8 cellular contexts compared by ENCODE assay signal in the genomic region with DNA sequence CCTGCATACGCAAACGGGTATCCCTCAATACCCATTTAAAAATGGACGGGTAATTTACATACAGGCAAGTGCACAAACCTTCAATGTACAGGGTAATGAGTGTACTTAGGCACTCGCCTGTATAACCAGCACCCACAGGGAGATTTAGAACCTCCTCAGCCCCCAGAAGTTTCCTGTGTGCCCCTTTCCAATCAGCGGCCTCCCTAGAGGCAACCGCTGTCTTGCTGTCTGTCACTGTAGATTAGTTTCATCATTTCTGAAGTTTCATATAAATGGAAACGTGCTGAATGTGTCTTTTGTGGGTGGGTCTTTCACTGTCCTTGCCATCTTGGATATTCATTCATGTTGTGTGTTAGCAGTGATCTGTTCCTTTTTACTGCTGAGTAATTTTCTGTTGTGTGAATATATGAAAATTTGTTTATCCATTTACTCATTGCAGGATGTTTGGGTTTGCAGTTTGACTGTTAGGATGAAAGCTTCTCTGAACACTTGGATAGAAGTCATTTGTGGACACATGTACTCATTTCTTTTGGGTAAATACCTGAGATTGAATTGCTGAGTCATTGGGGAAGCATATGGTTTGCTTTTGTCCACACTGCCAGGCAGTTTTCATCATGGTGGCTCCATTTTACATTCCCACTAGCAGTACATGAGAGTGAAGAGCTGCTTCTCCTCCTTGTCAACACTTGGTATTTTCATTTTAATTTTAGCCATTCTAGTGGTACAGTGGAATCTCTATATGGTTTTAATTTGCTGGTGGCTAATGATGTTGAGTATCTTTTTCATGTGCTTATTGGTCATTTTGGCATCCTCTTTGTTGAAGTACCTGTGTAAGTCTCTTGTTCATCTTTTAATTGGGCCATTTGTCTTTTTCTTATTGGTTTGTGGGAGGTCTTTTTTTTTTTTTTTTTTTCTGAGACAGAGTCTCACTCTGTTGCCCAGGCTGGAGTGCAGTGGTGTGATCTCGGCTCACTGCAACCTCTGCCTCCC. TPM values are rescaled to one million over a fixed set of nuclear protein-coding genes. Genes with fewer than 3 reads are reported as not detected.
DNase-seq lines count a peak whose midpoint lies in the region; ATAC-seq and TF ChIP-seq lines count a peak whose summit lies in the region.

No MANE protein-coding gene starts in this region.

- H3K27me3 ChIP-seq in A673 (replicated peaks; ENCODE audit: insufficient read depth, low read depth, low read length, poor library complexity) (no peaks in the 10 kb centered on the region), spleen (replicated peaks in 1 of 7) (no peaks in the 10 kb centered on the region)

- CTCF ChIA-PET in activated CD4-positive, alpha-beta T cell treated with anti-CD3 and anti-CD28 coated beads for 36 hours (lab: Charles Lee) = interaction anchor here (0.7 to 2.9 kb wide), 2 partner anchors 10 to 39 kb away, joined by 3 to 13 read pairs; no protein-coding TSS in a partner anchor
- CTCF ChIA-PET in activated B cell treated with CpG ODN at 0.5 μM for 24 hours (lab: Charles Lee) = interaction anchor here (0.6 to 3.2 kb wide), 3 partner anchors 10 to 100 kb away, joined by 3 to 10 read pairs (median 10); no protein-coding TSS in a partner anchor
- CTCF ChIA-PET in A673 (lab: Charles Lee) = no interaction called here

- 63 to 73% (median 69%) methylated on average over 7 to 8 of the region's 8 CpGs for WGBS in spleen, 5 donors

- intact Hi-C loops in activated CD4-positive, alpha-beta T cell treated with anti-CD3 and anti-CD28 coated beads for 36 hours (cut with DNase I, micrococcal nuclease) = loop anchor here (1.0 to 2.0 kb wide), 6 partner anchors 13 to 197 kb away; partner anchors contain the start of gene TENT4B (in 1 of the 2)
- intact Hi-C loops in activated B cell treated with CpG ODN at 0.5 μM for 24 hours (cut with micrococcal nuclease) = loop anchor here (2.0 kb wide), 1 partner anchor 63 kb away; no protein-coding TSS in a partner anchor
- intact Hi-C loops in A673 (cut with micrococcal nuclease; ENCODE audit: unreplicated experiment) = no loop called here
- intact Hi-C loops in spleen (cut with DNase I; ENCODE audit: low total_unique reads) = no loop called here

- H3K9me3 Mint-ChIP-seq in activated CD4-positive, alpha-beta T cell treated with anti-CD3 and anti-CD28 coated beads for 36 hours (ENCODE audit: low read depth) = peaks cover 2% of the 10 kb centered on the region
- no peaks in the 10 kb centered on the region for H3K9me3 Mint-ChIP-seq in activated B cell treated with CpG ODN at 0.5 μM for 24 hours
- H3K9me3 Mint-ChIP-seq in naive thymus-derived CD8-positive, alpha-beta T cell = no peaks in the 10 kb centered on the region

- peak overlapping the region; percentile 77 for H3K27ac Mint-ChIP-seq in activated CD4-positive, alpha-beta T cell treated with anti-CD3 and anti-CD28 coated beads for 36 hours
- peak overlapping the region; percentile 68 for H3K27ac Mint-ChIP-seq in activated B cell treated with CpG ODN at 0.5 μM for 24 hours
- peak overlapping the region in 9 of 10 donors; percentile 22 to 97 (median 71) for H3K27ac Mint-ChIP-seq in naive thymus-derived CD8-positive, alpha-beta T cell

- H3K9me3 ChIP-seq in A673 (ENCODE audit: low read depth, low read length, poor library complexity, severe bottlenecking) (no peaks in the 10 kb centered on the region), spleen (no peaks in the 10 kb centered on the region)

- POLR2A ChIA-PET in activated CD4-positive, alpha-beta T cell treated with anti-CD3 and anti-CD28 coated beads for 36 hours (lab: Charles Lee) = interaction anchor here (1.0 to 1.7 kb wide), 2 partner anchors 10 to 63 kb away, joined by 3 to 11 read pairs; no protein-coding TSS in a partner anchor
- POLR2A ChIA-PET in activated B cell treated with CpG ODN at 0.5 μM for 24 hours (lab: Charles Lee) (interaction anchor here (14.8 kb wide), 1 partner anchor 16 kb away, joined by 244 read pairs; no protein-coding TSS in a partner anchor), A673 (lab: Charles Lee; ENCODE audit: low non-redundant PET) (no interaction called here)
- POLR2A ChIA-PET in naive thymus-derived CD8-positive, alpha-beta T cell (lab: Charles Lee) = interaction anchor here (2.3 to 15.0 kb wide), 3 partner anchors 11 to 63 kb away, joined by 7 to 238 read pairs (median 31); no protein-coding TSS in a partner anchor

- TF ChIP-seq POLR2A in spleen (IDR thresholded peaks at IDR 0.05) = no peak

- H3K4me1 Mint-ChIP-seq in activated CD4-positive, alpha-beta T cell treated with anti-CD3 and anti-CD28 coated beads for 36 hours = peaks cover 50% of the 10 kb centered on the region
- H3K4me1 Mint-ChIP-seq in activated B cell treated with CpG ODN at 0.5 μM for 24 hours = peaks cover 59% of the 10 kb centered on the region
- peaks cover 44 to 97% (median 75%) of the 10 kb centered on the region in 4 donors for H3K4me1 Mint-ChIP-seq in naive thymus-derived CD8-positive, alpha-beta T cell

- no peak overlapping the region for H3K4me3 ChIP-seq in A673 (ENCODE audit: low read depth, low read length, poor library complexity, severe bottlenecking)
- H3K4me3 ChIP-seq in spleen = no peak overlapping the region

- no peak overlapping the region for H3K27ac ChIP-seq in A673 (ENCODE audit: low read depth, low read length, poor library complexity, severe bottlenecking)
- H3K27ac ChIP-seq in spleen = no peak overlapping the region

- DNase-seq in activated CD4-positive, alpha-beta T cell treated with anti-CD3 and anti-CD28 coated beads for 36 hours = peak; percentile 63
- DNase-seq in activated CD4-positive, alpha-beta T cell treated with anti-CD3 and anti-CD28 coated beads for 4 hours = no peak
- DNase-seq in activated B cell treated with CpG ODN at 0.5 μM for 24 hours = no peak
- no peak for DNase-seq in naive thymus-derived CD8-positive, alpha-beta T cell
- no peak for DNase-seq in foreskin melanocyte
- no peak for DNase-seq in A673 (ENCODE audit: low spot score)
- DNase-seq in spleen = no peak

- peaks cover 2% of the 10 kb centered on the region for H3K27me3 Mint-ChIP-seq in activated CD4-positive, alpha-beta T cell treated with anti-CD3 and anti-CD28 coated beads for 36 hours
- H3K27me3 Mint-ChIP-seq in activated B cell treated with CpG ODN at 0.5 μM for 24 hours = peaks cover 3% of the 10 kb centered on the region
- no peaks in the 10 kb centered on the region for H3K27me3 Mint-ChIP-seq in naive thymus-derived CD8-positive, alpha-beta T cell

- peak; percentile 44 for ATAC-seq in activated CD4-positive, alpha-beta T cell treated with anti-CD3 and anti-CD28 coated beads for 36 hours
- ATAC-seq in HG02840 (IDR thresholded peaks at IDR 0.05; ENCODE audit: low FRiP score, unreplicated experiment) (peak; percentile 42), activated B cell treated with CpG ODN at 0.5 μM for 24 hours (ENCODE audit: low read depth) (no peak)
- ATAC-seq in naive thymus-derived CD8-positive, alpha-beta T cell = peak in 1 of 2 donors; percentile 24

- H3K4me1 ChIP-seq in A673 (ENCODE audit: insufficient read depth, low read length, poor library complexity, severe bottlenecking) (peaks cover 31% of the 10 kb centered on the region), spleen (peaks cover 37 to 77% (median 55%) of the 10 kb centered on the region in 6 donors)

- H3K4me3 Mint-ChIP-seq in activated CD4-positive, alpha-beta T cell treated with anti-CD3 and anti-CD28 coated beads for 36 hours = no peak overlapping the region
- H3K4me3 Mint-ChIP-seq in activated B cell treated with CpG ODN at 0.5 μM for 24 hours = no peak overlapping the region
- H3K4me3 Mint-ChIP-seq in naive thymus-derived CD8-positive, alpha-beta T cell = peak overlapping the region in 6 of 10 donors; percentile 21 to 34 (median 28)

- H3K36me3 Mint-ChIP-seq in activated CD4-positive, alpha-beta T cell treated with anti-CD3 and anti-CD28 coated beads for 36 hours (ENCODE audit: low read depth) = peaks cover 15% of the 10 kb centered on the region
- no peaks in the 10 kb centered on the region for H3K36me3 Mint-ChIP-seq in activated B cell treated with CpG ODN at 0.5 μM for 24 hours (ENCODE audit: low read depth)
- no peaks in the 10 kb centered on the region for H3K36me3 Mint-ChIP-seq in naive thymus-derived CD8-positive, alpha-beta T cell

- TF ChIP-seq CTCF in activated B cell treated with CpG ODN at 0.5 μM for 24 hours (IDR thresholded peaks at IDR 0.05) = no peak
- TF ChIP-seq CTCF in A673 (conservative IDR thresholded peaks at IDR 0.05; ENCODE audit: low read depth, low read length) = no peak
- no peak for TF ChIP-seq CTCF in spleen (IDR thresholded peaks at IDR 0.05 in 8 of 11, conservative IDR thresholded peaks at IDR 0.05 in 3 of 11)

- no TSS peak for BruUV-seq in A673 (replicated peaks; lab: Mats Ljungman, UMichigan)

- H3K36me3 ChIP-seq in A673 (ENCODE audit: insufficient read depth, low read length, poor library complexity, severe bottlenecking) = no peaks in the 10 kb centered on the region
- H3K36me3 ChIP-seq in spleen = no peaks in the 10 kb centered on the region

RNA-seq across cellular contexts. Expression of gene ADCY7, which starts 2.1 kb away (rescaled TPM):
- total RNA-seq in activated CD4-positive, alpha-beta T cell treated with anti-CD3 and anti-CD28 coated beads for 36 hours = 10 to 100 TPM; 51.8 to 85.3 TPM
- 109 and 128 TPM in 2 replicates for total RNA-seq in activated B cell treated with CpG ODN at 0.5 μM for 24 hours
- total RNA-seq in naive thymus-derived CD8-positive, alpha-beta T cell = 100 to 1,000 TPM; 133 to 135 TPM
- polyA plus RNA-seq in naive thymus-derived CD8-positive, alpha-beta T cell = 10 to 100 TPM; 60.1 to 72.8 (median 64.6) TPM
- total RNA-seq in A673 (2021) = 5.4 and 5.5 TPM in 2 replicates
- total RNA-seq in spleen = 100 to 1,000 TPM in 5 of 7 donors, 10 to 100 TPM in 2; 68.6 to 158 (median 126) TPM
- 10 to 100 TPM in 2 of 3 donors, 1 to 10 TPM in 1; 9.8 to 32.3 (median 16.3) TPM for polyA plus RNA-seq in spleen

Comparison
In these comparisons a context has a peak if more than half of its experiments do, and no peak if none do; other contexts are left out.
1. H3K4me3 Mint-ChIP-seq: peak in naive thymus-derived CD8-positive, alpha-beta T cell (6 of 10); none in activated CD4-positive, alpha-beta T cell treated with anti-CD3 and anti-CD28 coated beads for 36 hours (single experiment) and activated B cell treated with CpG ODN at 0.5 μM for 24 hours (single experiment).
2. intact Hi-C loops: an anchor here in activated CD4-positive, alpha-beta T cell treated with anti-CD3 and anti-CD28 coated beads for 36 hours (1.0 to 2.0 kb wide) and activated B cell treated with CpG ODN at 0.5 μM for 24 hours (2.0 kb wide); none called in A673 and spleen.
3. Peak in every context shown above with its lines, with median percentiles within 50 percentile points of each other: H3K27ac Mint-ChIP-seq.